Comparison of ENCODE assay signal across 8 cellular contexts in genomic region chr12:56029666-56030293, GRCh38. TPM values are rescaled to one million over a fixed set of nuclear protein-coding genes. Genes with fewer than 3 reads are reported as not detected.
A peak's percentile ranks its signal among the peaks of the same experiment; 100 is the strongest.
DNase-seq lines count a peak whose midpoint lies in the region; ATAC-seq and TF ChIP-seq lines count a peak whose summit lies in the region.

No MANE protein-coding gene starts in this region.

- TF ChIP-seq POLR2A in heart left ventricle (IDR thresholded peaks at IDR 0.05) = no peak

- no peak overlapping the region for H2BK15ac ChIP-seq in mesenchymal stem cell (ENCODE audit: low read depth, poor library complexity, severe bottlenecking)

- H3K4me1 Mint-ChIP-seq in T-helper 2 cell treated with Interferon-gamma antibody and Interleukin-4, amounts not matched to agents 5 μg/mL and 100 μg/mL, for 36 hours (ENCODE audit: low read depth) = peaks cover 32% of the 10 kb centered on the region

- H2AK5ac ChIP-seq in mesenchymal stem cell (ENCODE audit: low read length, severe bottlenecking) = no peak overlapping the region

- no peak overlapping the region for H3K4ac ChIP-seq in mesenchymal stem cell (ENCODE audit: low read depth in 1 of 2, low read length in 2 of 2)

- H3K9me3 ChIP-seq in heart left ventricle (no peaks in the 10 kb centered on the region), right atrium auricular region (no peaks in the 10 kb centered on the region), Loucy (ENCODE audit: insufficient read depth, low read depth, low read length) (no peaks in the 10 kb centered on the region), mesenchymal stem cell (ENCODE audit: control insufficient read depth, low read length) (no peaks in the 10 kb centered on the region)

- peaks cover 0 to 69% (median 54%) of the 10 kb centered on the region in 9 donors for H3K36me3 ChIP-seq in heart left ventricle
- H3K36me3 ChIP-seq in right atrium auricular region = peaks cover 18% of the 10 kb centered on the region
- peaks cover 4% of the 10 kb centered on the region; the same call in 1 of the 2 replicates for H3K36me3 ChIP-seq in Loucy (ENCODE audit: insufficient read depth, low read length)
- H3K36me3 ChIP-seq in mesenchymal stem cell (ENCODE audit: control insufficient read depth in 1 of 2, insufficient read depth in 2 of 2, low read depth in 1 of 2, low read length in 2 of 2) = peaks cover 48 to 51% of the 10 kb centered on the region in 2 experiments

- TF ChIP-seq CTCF in heart left ventricle (IDR thresholded peaks at IDR 0.05) (peak; percentile 34 to 66 (median 53)), right atrium auricular region (IDR thresholded peaks at IDR 0.05) (peak in 1 of 2 donors; percentile 68), Loucy (conservative IDR thresholded peaks at IDR 0.05; ENCODE audit: low read length) (peak; percentile 81)

- no peak overlapping the region for H3K14ac ChIP-seq in mesenchymal stem cell (ENCODE audit: low read length in 2 of 2)

- H4K20me1 ChIP-seq in Loucy (ENCODE audit: insufficient read depth, low read length, poor library complexity, severe bottlenecking) = no peaks in the 10 kb centered on the region

- H3K4me3 ChIP-seq in heart left ventricle (no peak overlapping the region), right atrium auricular region (no peak overlapping the region), Loucy (ENCODE audit: low read length, poor library complexity, severe bottlenecking) (no peak overlapping the region), mesenchymal stem cell (ENCODE audit: insufficient read depth in 1 of 2, low read depth in 1 of 2, low read length in 2 of 2) (peak overlapping the region in 1 of 2 experiments; percentile 4)

- no peak overlapping the region for H2BK120ac ChIP-seq in mesenchymal stem cell (ENCODE audit: low read depth, low read length)

- no peak overlapping the region for H3K27ac ChIP-seq in heart left ventricle
- no peak overlapping the region for H3K27ac ChIP-seq in right atrium auricular region
- no peak overlapping the region for H3K27ac ChIP-seq in mesenchymal stem cell (ENCODE audit: low read length, poor library complexity, severe bottlenecking)

- no peaks in the 10 kb centered on the region for H3K9me2 ChIP-seq in Loucy (replicated peaks; ENCODE audit: low read depth, low read length)

- no peak overlapping the region for H3K23ac ChIP-seq in mesenchymal stem cell (ENCODE audit: low read length in 2 of 2)

- 84 to 87% (median 85%) methylated on average over 6 of the region's 6 CpGs for WGBS in heart left ventricle, 4 donors
- WGBS in mesenchymal stem cell = 95% methylated on average over 5 of the region's 6 CpGs

- H2BK5ac ChIP-seq in mesenchymal stem cell (ENCODE audit: low read depth, low read length, poor library complexity, severe bottlenecking) = no peak overlapping the region

- no peak overlapping the region for H4K91ac ChIP-seq in mesenchymal stem cell (ENCODE audit: low read length)

- peaks cover 6% of the 10 kb centered on the region for H3K79me1 ChIP-seq in mesenchymal stem cell (replicated peaks; ENCODE audit: low read length, poor library complexity, severe bottlenecking)

- H3K9ac ChIP-seq in Loucy (ENCODE audit: low read depth, low read length, poor library complexity, severe bottlenecking) = no peak overlapping the region
- H3K9ac ChIP-seq in mesenchymal stem cell (ENCODE audit: low read length) = peak overlapping the region; percentile 74

- no peak overlapping the region for H3K4me3 Mint-ChIP-seq in T-helper 2 cell treated with Interferon-gamma antibody and Interleukin-4, amounts not matched to agents 5 μg/mL and 100 μg/mL, for 36 hours

- peak in 1 of 5 donors; percentile 36 for DNase-seq in heart left ventricle
- no peak for DNase-seq in right atrium auricular region (ENCODE audit: low spot score)
- DNase-seq in T-helper 2 cell treated with Interferon-gamma antibody and Interleukin-4, amounts not matched to agents 5 μg/mL and 100 μg/mL, for 36 hours (ENCODE audit: low spot score) = peak; percentile 24
- DNase-seq in dedifferentiated amniotic fluid mesenchymal stem cell (ENCODE audit: extremely low spot score) = peak; percentile 74
- DNase-seq in mesenchymal stem cell = peak; percentile 72
- no peak for DNase-seq in globus pallidus (ENCODE audit: low spot score)

- H3F3A ChIP-seq in Loucy (ENCODE audit: low read depth) = no peaks in the 10 kb centered on the region

- H3K27ac Mint-ChIP-seq in T-helper 2 cell treated with Interferon-gamma antibody and Interleukin-4, amounts not matched to agents 5 μg/mL and 100 μg/mL, for 36 hours = peak overlapping the region; percentile 32

- H3K4me1 ChIP-seq in heart left ventricle = peaks cover 0 to 2% (median 0%) of the 10 kb centered on the region in 12 donors
- no peaks in the 10 kb centered on the region for H3K4me1 ChIP-seq in right atrium auricular region
- H3K4me1 ChIP-seq in Loucy (ENCODE audit: insufficient read depth, low read length, poor library complexity, severe bottlenecking) = no peaks in the 10 kb centered on the region
- H3K4me1 ChIP-seq in mesenchymal stem cell (ENCODE audit: control insufficient read depth, insufficient read depth, low read depth, low read length) = no peaks in the 10 kb centered on the region

- H3K9me3 Mint-ChIP-seq in T-helper 2 cell treated with Interferon-gamma antibody and Interleukin-4, amounts not matched to agents 5 μg/mL and 100 μg/mL, for 36 hours = no peaks in the 10 kb centered on the region

- peaks cover 64% of the 10 kb centered on the region for H3K36me3 Mint-ChIP-seq in T-helper 2 cell treated with Interferon-gamma antibody and Interleukin-4, amounts not matched to agents 5 μg/mL and 100 μg/mL, for 36 hours (ENCODE audit: low read depth)

- no peak overlapping the region for H3K18ac ChIP-seq in mesenchymal stem cell (ENCODE audit: low read depth in 1 of 2, low read length in 2 of 2)

- H3K4me2 ChIP-seq in Loucy (ENCODE audit: low read depth, low read length, poor library complexity, severe bottlenecking) (no peak overlapping the region), mesenchymal stem cell (ENCODE audit: low read length, poor library complexity, severe bottlenecking) (no peak overlapping the region)

- H3K79me2 ChIP-seq in Loucy (ENCODE audit: insufficient read depth, low read length) = no peaks in the 10 kb centered on the region

- H3K27me3 Mint-ChIP-seq in T-helper 2 cell treated with Interferon-gamma antibody and Interleukin-4, amounts not matched to agents 5 μg/mL and 100 μg/mL, for 36 hours (ENCODE audit: low read depth) = no peaks in the 10 kb centered on the region

- H2AFZ ChIP-seq in Loucy (ENCODE audit: low read length) = no peak overlapping the region
- no peak overlapping the region for H2AFZ ChIP-seq in mesenchymal stem cell (ENCODE audit: low read depth, low read length)

- intact Hi-C loops in heart left ventricle (cut with DNase I) = loop anchor here in 4 of 10 donors (5.0 to 10.0 kb wide), 4 partner anchors 37 to 295 kb away; partner anchors contain the start of genes GDF11 (in 1 of the 4), ORMDL2 (in 1 of the 4) and SARNP (in 1 of the 4)

- ATAC-seq in heart left ventricle = peak in 1 of 4 donors; percentile 58
- ATAC-seq in GM18861 (IDR thresholded peaks at IDR 0.05; ENCODE audit: unreplicated experiment) = no peak

- no peak overlapping the region for H4K8ac ChIP-seq in mesenchymal stem cell (ENCODE audit: low read length)

- H3K27me3 ChIP-seq in heart left ventricle (no peaks in the 10 kb centered on the region), right atrium auricular region (no peaks in the 10 kb centered on the region), Loucy (ENCODE audit: insufficient read depth, low read length, poor library complexity, severe bottlenecking) (no peaks in the 10 kb centered on the region), mesenchymal stem cell (ENCODE audit: control insufficient read depth in 1 of 2, insufficient read depth in 1 of 2, low read length in 2 of 2) (no peaks in the 10 kb centered on the region)

- H2BK12ac ChIP-seq in mesenchymal stem cell (ENCODE audit: low read length in 2 of 2) = no peak overlapping the region

RNA-seq across cellular contexts. Expression of gene IKZF4, which starts 8.9 kb away (rescaled TPM):
- total RNA-seq in heart left ventricle (10 to 100 TPM in 1 of 9 donors, 1 to 10 TPM in 8; 4.3 to 10.3 (median 6.9) TPM), right atrium auricular region (1 to 10 TPM; 2.6 to 3.9 TPM)
- polyA plus RNA-seq in heart left ventricle = 1 to 10 TPM; 2.6 to 3.2 TPM
- polyA plus RNA-seq in mesenchymal stem cell (2013, experiment 1 of 2) = 10.6 TPM
- polyA plus RNA-seq in mesenchymal stem cell (2013, experiment 2 of 2) = 10.1 TPM

RNA-seq across cellular contexts. Expression of gene RPS26, which starts 11.9 kb away (rescaled TPM):
- total RNA-seq in heart left ventricle (100 to 1,000 TPM in 2 of 9 donors, 10 to 100 TPM in 7; 11.7 to 616 (median 23.2) TPM), right atrium auricular region (1,000 to 10,000 TPM in 1 of 2 donors, 100 to 1,000 TPM in 1; 134 to 1,492 TPM)
- 1,000 to 10,000 TPM in 1 of 2 donors, 100 to 1,000 TPM in 1; 933 to 1,433 TPM for polyA plus RNA-seq in heart left ventricle
- 914 TPM for polyA plus RNA-seq in mesenchymal stem cell (2013, experiment 1 of 2)
- 925 TPM for polyA plus RNA-seq in mesenchymal stem cell (2013, experiment 2 of 2)

RNA-seq across cellular contexts. Expression of gene SUOX, which starts 32.7 kb away (rescaled TPM):
- total RNA-seq in heart left ventricle (10 to 100 TPM; 25.0 to 59.5 (median 32.0) TPM), right atrium auricular region (10 to 100 TPM; 23.9 to 37.7 TPM)
- 10 to 100 TPM; 26.2 to 28.6 TPM for polyA plus RNA-seq in heart left ventricle
- polyA plus RNA-seq in mesenchymal stem cell (2013, experiment 1 of 2) = 15.7 TPM
- polyA plus RNA-seq in mesenchymal stem cell (2013, experiment 2 of 2) = 14.2 TPM

RNA-seq across cellular contexts. Expression of gene ERBB3, which starts 50.2 kb away (rescaled TPM):
- total RNA-seq in heart left ventricle = 1 to 10 TPM in 8 of 9 donors, under 1 TPM in 1; 0.90 to 4.5 (median 1.8) TPM
- 1 to 10 TPM; 2.7 to 3.4 TPM for polyA plus RNA-seq in heart left ventricle
- 1 to 10 TPM; 3.2 to 7.2 TPM for total RNA-seq in right atrium auricular region
- 0.17 TPM for polyA plus RNA-seq in mesenchymal stem cell (2013, experiment 1 of 2)
- 0.10 TPM for polyA plus RNA-seq in mesenchymal stem cell (2013, experiment 2 of 2)

RNA-seq across cellular contexts. Expression of gene RAB5B, which starts 55.9 kb away (rescaled TPM):
- total RNA-seq in heart left ventricle = 100 to 1,000 TPM in 8 of 9 donors, 10 to 100 TPM in 1; 97.5 to 135 (median 119) TPM
- polyA plus RNA-seq in heart left ventricle = 10 to 100 TPM; 57.5 to 86.5 TPM
- total RNA-seq in right atrium auricular region = 100 to 1,000 TPM in 1 of 2 donors, 10 to 100 TPM in 1; 93.5 to 108 TPM
- polyA plus RNA-seq in mesenchymal stem cell (2013, experiment 1 of 2) = 108 TPM
- polyA plus RNA-seq in mesenchymal stem cell (2013, experiment 2 of 2) = 107 TPM

Comparison
In these comparisons a context has a peak if more than half of its experiments do, and no peak if none do; other contexts are left out.
1. DNase-seq: peak in T-helper 2 cell treated with Interferon-gamma antibody and Interleukin-4, amounts not matched to agents 5 μg/mL and 100 μg/mL, for 36 hours (single experiment), dedifferentiated amniotic fluid mesenchymal stem cell (single experiment) and mesenchymal stem cell (single experiment); none in right atrium auricular region (single experiment) and globus pallidus (single experiment).